ENCODE assay signal across 19 cellular contexts in genomic region chr4:101983835-101984234, GRCh38.
A peak's percentile ranks its signal among the peaks of the same experiment; 100 is the strongest.
DNase-seq lines count a peak whose midpoint lies in the region; ATAC-seq and TF ChIP-seq lines count a peak whose summit lies in the region.
"Had no signal": no experiment of that assay in that cellular context is flagged by ENCODE, and none has a peak within 500 bp of the region (broad histone marks: within the 10 kb centered on the region; RNA-seq: fewer than 3 reads in every experiment).

No MANE protein-coding gene starts in this region.

- H3K27ac Mint-ChIP-seq in mesothelial cell of epicardium, result peak overlapping the region; percentile 65
- H3K27ac Mint-ChIP-seq in stimulated activated naive B cell treated with anti-CD40 and anti-IgM and Interleukin-4, amounts not matched to agents 10 μg/mL and 1 μg/mL and 100 μg/mL, for 72 hours, result peak overlapping the region; percentile 65
- H3K27ac Mint-ChIP-seq: CD8-positive, alpha-beta T cell; HFFc6 had no signal

- no peak overlapping the region for H3K27ac ChIP-seq in SK-N-SH (ENCODE audit: low read depth in 2 of 2, low read length in 1 of 2)
- H3K27ac ChIP-seq: BLaER1 treated with 17β-estradiol and CSF1 and Interleukin-3, amounts not matched to agents 10 nM and 100 nM had no signal

- TF ChIP-seq CTCF in SK-N-SH (IDR thresholded peaks at IDR 0.05) (no peak), mesothelial cell of epicardium (IDR thresholded peaks at IDR 0.05; ENCODE audit: unreplicated experiment) (no peak)

- peaks cover 29% of the 10 kb centered on the region for H3K4me1 Mint-ChIP-seq in mesothelial cell of epicardium
- peaks cover 25 to 55% of the 10 kb centered on the region in 2 donors for H3K4me1 Mint-ChIP-seq in stimulated activated naive B cell treated with anti-CD40 and anti-IgM and Interleukin-4, amounts not matched to agents 10 μg/mL and 1 μg/mL and 100 μg/mL, for 72 hours

- H3K4me1 ChIP-seq in SK-N-SH (ENCODE audit: control insufficient read depth in 1 of 2, insufficient read depth in 2 of 2, low read depth in 1 of 2, low read length in 1 of 2), result no peaks in the 10 kb centered on the region; a peak in 1 of 4 replicates

- H3K4me3 Mint-ChIP-seq in mesothelial cell of epicardium, result no peak overlapping the region
- H3K4me3 Mint-ChIP-seq in stimulated activated naive B cell treated with anti-CD40 and anti-IgM and Interleukin-4, amounts not matched to agents 10 μg/mL and 1 μg/mL and 100 μg/mL, for 72 hours, result no peak overlapping the region
- H3K4me3 Mint-ChIP-seq: CD8-positive, alpha-beta T cell; HFFc6 had no signal

- H3K9ac ChIP-seq in SK-N-SH, result no peak overlapping the region
- H3K9ac ChIP-seq: BLaER1 treated with 17β-estradiol and CSF1 and Interleukin-3, amounts not matched to agents 10 nM and 100 nM had no signal

- no peak overlapping the region for H2AFZ ChIP-seq in SK-N-SH (ENCODE audit: low read depth)

- ATAC-seq in SK-N-SH treated with all-trans-retinoic acid at 6 μM for 48 hours, result no peak
- ATAC-seq in stimulated activated naive B cell treated with anti-CD40 and anti-IgM and Interleukin-4, amounts not matched to agents 10 μg/mL and 1 μg/mL and 100 μg/mL, for 72 hours (replicated peaks), result no peak
- ATAC-seq: CD8-positive, alpha-beta T cell; GM12878; HCT116 had no signal

- no peaks in the 10 kb centered on the region for H3F3A ChIP-seq in SK-N-SH (replicated peaks; ENCODE audit: insufficient read depth)

- H3K27me3 Mint-ChIP-seq in mesothelial cell of epicardium (ENCODE audit: low read depth), result no peaks in the 10 kb centered on the region
- H3K27me3 Mint-ChIP-seq in stimulated activated naive B cell treated with anti-CD40 and anti-IgM and Interleukin-4, amounts not matched to agents 10 μg/mL and 1 μg/mL and 100 μg/mL, for 72 hours, result no peaks in the 10 kb centered on the region

- CTCF ChIA-PET in SK-N-SH (lab: Yijun Ruan, JAX), result interaction anchor here (0.6 to 1.4 kb wide), 2 partner anchors 10 to 418 kb away, joined by 3 to 4 read pairs; no protein-coding TSS in a partner anchor

- H3K9me3 ChIP-seq in SK-N-SH, result no peaks in the 10 kb centered on the region

- peaks cover 6% of the 10 kb centered on the region for H3K36me3 Mint-ChIP-seq in mesothelial cell of epicardium
- H3K36me3 Mint-ChIP-seq in stimulated activated naive B cell treated with anti-CD40 and anti-IgM and Interleukin-4, amounts not matched to agents 10 μg/mL and 1 μg/mL and 100 μg/mL, for 72 hours, result peaks cover 13 to 27% of the 10 kb centered on the region in 2 donors
- H3K36me3 Mint-ChIP-seq: CD8-positive, alpha-beta T cell had no signal

- no peak overlapping the region for H3K4me3 ChIP-seq in SK-N-SH (ENCODE audit: low read depth in 2 of 2, low read length in 1 of 2)
- H3K4me3 ChIP-seq: BLaER1 treated with 17β-estradiol and CSF1 and Interleukin-3, amounts not matched to agents 10 nM and 100 nM; GM12878 had no signal

- no peak for TF ChIP-seq RAD21 in SK-N-SH (IDR thresholded peaks at IDR 0.05; ENCODE audit: low read length)

- POLR2A ChIA-PET in SK-N-SH (lab: Yijun Ruan, JAX), result no interaction called here

- no peaks in the 10 kb centered on the region for H3K9me2 ChIP-seq in SK-N-SH

- H3K9me3 Mint-ChIP-seq in mesothelial cell of epicardium, result peaks cover 22% of the 10 kb centered on the region
- peaks cover 8 to 9% of the 10 kb centered on the region in 2 donors for H3K9me3 Mint-ChIP-seq in stimulated activated naive B cell treated with anti-CD40 and anti-IgM and Interleukin-4, amounts not matched to agents 10 μg/mL and 1 μg/mL and 100 μg/mL, for 72 hours

- no peaks in the 10 kb centered on the region for H3K79me2 ChIP-seq in SK-N-SH (ENCODE audit: insufficient read depth)

- WGBS in SK-N-SH (ENCODE audit: low lambda C conversion rate), result 63% methylated on average over 1 of the region's 1 CpG

- H3K4me2 ChIP-seq in SK-N-SH, result no peak overlapping the region
- H3K4me2 ChIP-seq: BLaER1 treated with 17β-estradiol and CSF1 and Interleukin-3, amounts not matched to agents 10 nM and 100 nM had no signal

- no peaks in the 10 kb centered on the region for H3K36me3 ChIP-seq in SK-N-SH (replicated peaks in 1 of 2; ENCODE audit: control insufficient read depth in 1 of 2, insufficient read depth in 2 of 2, low read length in 1 of 2)
- H3K36me3 ChIP-seq: BLaER1 treated with 17β-estradiol and CSF1 and Interleukin-3, amounts not matched to agents 10 nM and 100 nM had no signal

- no peak for TF ChIP-seq EP300 in SK-N-SH (IDR thresholded peaks at IDR 0.05; ENCODE audit: borderline replicate concordance in 1 of 2, low read depth in 1 of 2, low read length in 1 of 2)

- no peaks in the 10 kb centered on the region for H4K20me1 ChIP-seq in SK-N-SH (ENCODE audit: insufficient read depth)
- H4K20me1 ChIP-seq: BLaER1 treated with 17β-estradiol and CSF1 and Interleukin-3, amounts not matched to agents 10 nM and 100 nM had no signal

- no peaks in the 10 kb centered on the region for H3K27me3 ChIP-seq in SK-N-SH (ENCODE audit: insufficient read depth)
- H3K27me3 ChIP-seq: BLaER1 treated with 17β-estradiol and CSF1 and Interleukin-3, amounts not matched to agents 10 nM and 100 nM had no signal

- DNase-seq in SK-N-SH (no peak), amniotic epithelial cell (ENCODE audit: low read depth) (peak; percentile 66), mesothelial cell of epicardium (ENCODE audit: low spot score in 2 of 2, unreplicated experiment in 2 of 2) (no peak), DMS114 treated with DMSO at 0.1 percent for 48 hours (lab: John Stamatoyannopoulos, UW; ENCODE audit: unreplicated experiment) (no peak), NCI-H1092 treated with DMSO at 0.1 percent for 48 hours (lab: John Stamatoyannopoulos, UW) (no peak)
- DNase-seq in stimulated activated naive B cell treated with anti-CD40 and anti-IgM and Interleukin-4, amounts not matched to agents 10 μg/mL and 1 μg/mL and 100 μg/mL, for 72 hours, result no peak
- DNase-seq in activated CD4-positive, CD25-positive, alpha-beta regulatory T cell (lab: John Stamatoyannopoulos, UW), result no peak
- DNase-seq: Calu3; CD8-positive, alpha-beta T cell; DMS53; DND-41; EL; GOT3; H7; HFFc6 had no signal

TF ChIP-seq in SK-N-SH treated with all-trans-retinoic acid at 6 μM for 48 hours, 23 proteins besides CTCF, POLR2A, EP300 and RAD21:
- TF ChIP-seq, protein P1, sequence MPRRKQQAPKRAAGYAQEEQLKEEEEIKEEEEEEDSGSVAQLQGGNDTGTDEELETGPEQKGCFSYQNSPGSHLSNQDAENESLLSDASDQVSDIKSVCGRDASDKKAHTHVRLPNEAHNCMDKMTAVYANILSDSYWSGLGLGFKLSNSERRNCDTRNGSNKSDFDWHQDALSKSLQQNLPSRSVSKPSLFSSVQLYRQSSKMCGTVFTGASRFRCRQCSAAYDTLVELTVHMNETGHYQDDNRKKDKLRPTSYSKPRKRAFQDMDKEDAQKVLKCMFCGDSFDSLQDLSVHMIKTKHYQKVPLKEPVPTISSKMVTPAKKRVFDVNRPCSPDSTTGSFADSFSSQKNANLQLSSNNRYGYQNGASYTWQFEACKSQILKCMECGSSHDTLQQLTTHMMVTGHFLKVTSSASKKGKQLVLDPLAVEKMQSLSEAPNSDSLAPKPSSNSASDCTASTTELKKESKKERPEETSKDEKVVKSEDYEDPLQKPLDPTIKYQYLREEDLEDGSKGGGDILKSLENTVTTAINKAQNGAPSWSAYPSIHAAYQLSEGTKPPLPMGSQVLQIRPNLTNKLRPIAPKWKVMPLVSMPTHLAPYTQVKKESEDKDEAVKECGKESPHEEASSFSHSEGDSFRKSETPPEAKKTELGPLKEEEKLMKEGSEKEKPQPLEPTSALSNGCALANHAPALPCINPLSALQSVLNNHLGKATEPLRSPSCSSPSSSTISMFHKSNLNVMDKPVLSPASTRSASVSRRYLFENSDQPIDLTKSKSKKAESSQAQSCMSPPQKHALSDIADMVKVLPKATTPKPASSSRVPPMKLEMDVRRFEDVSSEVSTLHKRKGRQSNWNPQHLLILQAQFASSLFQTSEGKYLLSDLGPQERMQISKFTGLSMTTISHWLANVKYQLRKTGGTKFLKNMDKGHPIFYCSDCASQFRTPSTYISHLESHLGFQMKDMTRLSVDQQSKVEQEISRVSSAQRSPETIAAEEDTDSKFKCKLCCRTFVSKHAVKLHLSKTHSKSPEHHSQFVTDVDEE (CRISPR knock-in tag; IDR thresholded peaks at IDR 0.05), result no peak
- TF ChIP-seq RARB (CRISPR knock-in tag; IDR thresholded peaks at IDR 0.05) (no peak), ISL1 (CRISPR knock-in tag; IDR thresholded peaks at IDR 0.05) (peak; percentile 69)

TF ChIP-seq in SK-N-SH, 30 proteins besides CTCF, POLR2A, EP300 and RAD21 (continues in another document):
- TF ChIP-seq MAX (IDR thresholded peaks at IDR 0.05; ENCODE audit: low read depth) (no peak), SIN3A (IDR thresholded peaks at IDR 0.05; ENCODE audit: borderline replicate concordance, low read depth, low read length) (no peak), PBX3 (IDR thresholded peaks at IDR 0.05) (no peak), ELF1 (IDR thresholded peaks at IDR 0.05) (no peak)
- TF ChIP-seq, protein P2, sequence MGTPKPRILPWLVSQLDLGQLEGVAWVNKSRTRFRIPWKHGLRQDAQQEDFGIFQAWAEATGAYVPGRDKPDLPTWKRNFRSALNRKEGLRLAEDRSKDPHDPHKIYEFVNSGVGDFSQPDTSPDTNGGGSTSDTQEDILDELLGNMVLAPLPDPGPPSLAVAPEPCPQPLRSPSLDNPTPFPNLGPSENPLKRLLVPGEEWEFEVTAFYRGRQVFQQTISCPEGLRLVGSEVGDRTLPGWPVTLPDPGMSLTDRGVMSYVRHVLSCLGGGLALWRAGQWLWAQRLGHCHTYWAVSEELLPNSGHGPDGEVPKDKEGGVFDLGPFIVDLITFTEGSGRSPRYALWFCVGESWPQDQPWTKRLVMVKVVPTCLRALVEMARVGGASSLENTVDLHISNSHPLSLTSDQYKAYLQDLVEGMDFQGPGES (IDR thresholded peaks at IDR 0.05; ENCODE audit: low read depth, low read length), result no peak
